In the genomic region with DNA sequence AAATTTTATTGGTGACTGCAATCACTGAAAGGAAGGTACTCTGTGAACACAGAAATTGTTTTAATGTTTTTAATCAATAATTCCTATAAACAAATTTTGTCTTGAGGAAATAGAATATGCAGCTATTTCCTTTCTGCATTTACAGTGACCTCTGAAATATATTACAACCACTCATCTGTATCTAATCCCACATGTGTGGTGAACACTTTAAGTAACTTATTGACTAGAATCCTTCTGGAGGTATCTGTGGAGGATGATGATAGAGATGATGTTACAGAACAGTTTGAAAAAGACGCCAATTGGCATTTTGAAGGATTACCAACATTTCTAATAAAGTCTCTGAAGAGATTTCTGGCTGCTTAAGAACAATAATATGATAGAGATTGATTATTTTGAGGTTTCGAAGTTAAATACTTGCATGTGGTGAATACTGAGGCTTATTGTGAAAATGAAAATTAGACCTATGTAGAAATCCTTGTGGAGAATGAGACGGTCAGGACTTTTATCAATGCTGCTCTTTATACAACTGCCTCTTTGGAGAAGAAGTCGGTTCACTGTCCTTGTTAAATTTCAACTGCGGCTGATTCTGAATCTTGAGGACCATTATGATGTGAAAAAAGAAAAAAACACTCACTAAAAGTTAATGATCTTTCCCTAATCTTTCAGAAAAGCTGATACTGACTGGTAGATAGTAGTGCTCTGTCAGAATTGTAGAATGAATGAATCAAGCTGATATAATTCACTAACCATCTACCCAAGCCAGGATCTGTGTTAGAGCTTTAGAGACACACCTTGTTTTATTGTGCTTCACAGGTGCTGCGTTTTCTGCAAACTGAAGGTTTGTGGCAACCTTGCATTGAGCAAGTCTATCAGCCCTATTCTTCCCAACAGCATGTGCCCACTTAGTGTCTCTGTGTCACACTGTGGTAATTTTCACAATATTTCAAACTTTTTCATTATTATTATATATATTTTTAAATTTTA, we compare ENCODE assay signal across 14 cellular contexts.
DNase-seq lines count a peak whose midpoint lies in the region; ATAC-seq and TF ChIP-seq lines count a peak whose summit lies in the region.
"Had no signal": no experiment of that assay in that cellular context is flagged by ENCODE, and none has a peak within 500 bp of the region (broad histone marks: within the 10 kb centered on the region; RNA-seq: fewer than 3 reads in every experiment).

No MANE protein-coding gene starts in this region.

- H3K27ac Mint-ChIP-seq in T-helper 1 cell treated with Interleukin-12 subunit alpha and Interleukin-12 subunit beta and Interleukin-4 antibody, amounts not matched to agents 30 μg/mL and 1 μg/mL, for 36 hours: no peak overlapping the region
- H3K27ac Mint-ChIP-seq in T-helper 17 cell: peak overlapping the region; percentile 56
- H3K27ac Mint-ChIP-seq: activated B cell treated with CpG ODN at 0.5 μM for 24 hours; dendritic cell treated with granulocyte-macrophage colony-stimulating factor and Interleukin-4, amounts not matched to agents 40 ng/mL and 50 ng/mL, for 4 days had no signal

- TF ChIP-seq POLR2A in suprapubic skin (IDR thresholded peaks at IDR 0.05): no peak

- H3K27me3 ChIP-seq in suprapubic skin: no peaks in the 10 kb centered on the region

- H3K4me3 Mint-ChIP-seq in T-helper 1 cell treated with Interleukin-12 subunit alpha and Interleukin-12 subunit beta and Interleukin-4 antibody, amounts not matched to agents 30 μg/mL and 1 μg/mL, for 36 hours: peak overlapping the region; percentile 45
- no peak overlapping the region for H3K4me3 Mint-ChIP-seq in T-helper 17 cell
- H3K4me3 Mint-ChIP-seq: activated B cell treated with CpG ODN at 0.5 μM for 24 hours; activated T-cell treated with anti-CD3 and anti-CD28 coated beads, Interleukin-2, amount 50 U/mL, for 4 hours; dendritic cell treated with granulocyte-macrophage colony-stimulating factor and Interleukin-4, amounts not matched to agents 40 ng/mL and 50 ng/mL, for 4 days had no signal

- no peak for ATAC-seq in T-helper 17 cell
- no peak for ATAC-seq in left lobe of liver
- ATAC-seq in HG03280 (IDR thresholded peaks at IDR 0.05; ENCODE audit: unreplicated experiment): no peak
- ATAC-seq: activated T-cell treated with anti-CD3 and anti-CD28 coated beads, Interleukin-2, amount 50 U/mL, for 4 hours had no signal

- 73% methylated on average over 6 of the region's 6 CpGs for WGBS in suprapubic skin

- H3K9me3 Mint-ChIP-seq in T-helper 1 cell treated with Interleukin-12 subunit alpha and Interleukin-12 subunit beta and Interleukin-4 antibody, amounts not matched to agents 30 μg/mL and 1 μg/mL, for 36 hours: peaks cover 3% of the 10 kb centered on the region
- H3K9me3 Mint-ChIP-seq: activated B cell treated with CpG ODN at 0.5 μM for 24 hours; activated T-cell treated with anti-CD3 and anti-CD28 coated beads, Interleukin-2, amount 50 U/mL, for 4 hours; dendritic cell treated with granulocyte-macrophage colony-stimulating factor and Interleukin-4, amounts not matched to agents 40 ng/mL and 50 ng/mL, for 4 days had no signal

- H3K27ac ChIP-seq in suprapubic skin: peak overlapping the region; percentile 64

- H3K27me3 Mint-ChIP-seq in T-helper 1 cell treated with Interleukin-12 subunit alpha and Interleukin-12 subunit beta and Interleukin-4 antibody, amounts not matched to agents 30 μg/mL and 1 μg/mL, for 36 hours (ENCODE audit: low read depth): no peaks in the 10 kb centered on the region
- no peaks in the 10 kb centered on the region for H3K27me3 Mint-ChIP-seq in T-helper 17 cell
- H3K27me3 Mint-ChIP-seq: activated B cell treated with CpG ODN at 0.5 μM for 24 hours had no signal

- peaks cover 22% of the 10 kb centered on the region for H3K4me1 ChIP-seq in suprapubic skin

- peaks cover 47% of the 10 kb centered on the region for H3K4me1 Mint-ChIP-seq in T-helper 1 cell treated with Interleukin-12 subunit alpha and Interleukin-12 subunit beta and Interleukin-4 antibody, amounts not matched to agents 30 μg/mL and 1 μg/mL, for 36 hours (ENCODE audit: low read depth)
- H3K4me1 Mint-ChIP-seq in T-helper 17 cell: peaks cover 20% of the 10 kb centered on the region

- no peaks in the 10 kb centered on the region for H3K36me3 ChIP-seq in suprapubic skin

- no peak for TF ChIP-seq EP300 in suprapubic skin (IDR thresholded peaks at IDR 0.05)

- no peaks in the 10 kb centered on the region for H3K9me3 ChIP-seq in T-helper 17 cell (ENCODE audit: control insufficient read depth, low read length, poor library complexity, severe bottlenecking)
- H3K9me3 ChIP-seq in suprapubic skin: no peaks in the 10 kb centered on the region
- H3K9me3 ChIP-seq: SK-N-SH had no signal

- TF ChIP-seq CTCF in suprapubic skin (IDR thresholded peaks at IDR 0.05): no peak

- no peak for DNase-seq in T-helper 1 cell
- no peak for DNase-seq in T-helper 17 cell
- DNase-seq in kidney tubule cell (ENCODE audit: low spot score): peak; percentile 80
- DNase-seq in suprapubic skin (ENCODE audit: low spot score in 2 of 2): no peak
- DNase-seq in left lobe of liver (ENCODE audit: low spot score): no peak
- DNase-seq in DMS79 treated with DMSO at 0.1 percent for 48 hours (lab: John Stamatoyannopoulos, UW): no peak
- DNase-seq: activated B cell treated with CpG ODN at 0.5 μM for 24 hours; activated T-cell treated with anti-CD3 and anti-CD28 coated beads, Interleukin-2, amount 50 U/mL, for 4 hours; amygdala; NCI-H1930; SK-N-SH had no signal

- peaks cover 8% of the 10 kb centered on the region for H3K36me3 Mint-ChIP-seq in T-helper 1 cell treated with Interleukin-12 subunit alpha and Interleukin-12 subunit beta and Interleukin-4 antibody, amounts not matched to agents 30 μg/mL and 1 μg/mL, for 36 hours (ENCODE audit: low read depth)
- no peaks in the 10 kb centered on the region for H3K36me3 Mint-ChIP-seq in T-helper 17 cell (ENCODE audit: low read depth)

- no peak overlapping the region for H3K4me3 ChIP-seq in suprapubic skin
